ENCODE assay signal across 1 cellular context in the genomic region with DNA sequence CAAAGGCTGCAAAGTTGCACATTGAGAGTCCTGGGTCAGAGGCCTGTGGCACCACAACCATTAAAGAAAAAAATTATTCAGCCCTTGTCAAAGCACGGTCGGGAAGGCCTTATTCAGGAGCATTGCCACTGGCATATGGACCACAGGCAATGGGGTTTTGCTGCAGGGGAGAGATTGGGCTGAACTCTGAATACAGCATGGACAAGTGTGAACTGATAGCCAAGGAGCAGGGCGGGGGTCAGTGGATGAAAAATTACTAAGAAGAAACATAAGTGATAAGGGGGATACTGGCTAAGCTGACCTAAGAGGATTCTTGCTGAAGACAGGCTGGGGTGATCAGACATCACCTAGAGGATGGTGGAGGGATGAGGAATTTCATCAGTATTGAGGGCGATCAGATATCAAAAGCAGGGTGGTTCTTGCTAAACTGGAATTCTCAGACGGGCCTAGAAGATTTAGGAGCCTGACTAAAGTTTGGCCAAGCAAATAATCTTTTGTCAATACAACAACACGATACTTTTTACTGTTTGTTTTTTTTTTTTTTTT.
TF ChIP-seq lines count a peak whose summit lies in the region.

No MANE protein-coding gene starts in this region.

TF ChIP-seq in HEK293, 187 proteins besides CTCF, POLR2A, EP300 and RAD21:
- TF ChIP-seq, protein P1, sequence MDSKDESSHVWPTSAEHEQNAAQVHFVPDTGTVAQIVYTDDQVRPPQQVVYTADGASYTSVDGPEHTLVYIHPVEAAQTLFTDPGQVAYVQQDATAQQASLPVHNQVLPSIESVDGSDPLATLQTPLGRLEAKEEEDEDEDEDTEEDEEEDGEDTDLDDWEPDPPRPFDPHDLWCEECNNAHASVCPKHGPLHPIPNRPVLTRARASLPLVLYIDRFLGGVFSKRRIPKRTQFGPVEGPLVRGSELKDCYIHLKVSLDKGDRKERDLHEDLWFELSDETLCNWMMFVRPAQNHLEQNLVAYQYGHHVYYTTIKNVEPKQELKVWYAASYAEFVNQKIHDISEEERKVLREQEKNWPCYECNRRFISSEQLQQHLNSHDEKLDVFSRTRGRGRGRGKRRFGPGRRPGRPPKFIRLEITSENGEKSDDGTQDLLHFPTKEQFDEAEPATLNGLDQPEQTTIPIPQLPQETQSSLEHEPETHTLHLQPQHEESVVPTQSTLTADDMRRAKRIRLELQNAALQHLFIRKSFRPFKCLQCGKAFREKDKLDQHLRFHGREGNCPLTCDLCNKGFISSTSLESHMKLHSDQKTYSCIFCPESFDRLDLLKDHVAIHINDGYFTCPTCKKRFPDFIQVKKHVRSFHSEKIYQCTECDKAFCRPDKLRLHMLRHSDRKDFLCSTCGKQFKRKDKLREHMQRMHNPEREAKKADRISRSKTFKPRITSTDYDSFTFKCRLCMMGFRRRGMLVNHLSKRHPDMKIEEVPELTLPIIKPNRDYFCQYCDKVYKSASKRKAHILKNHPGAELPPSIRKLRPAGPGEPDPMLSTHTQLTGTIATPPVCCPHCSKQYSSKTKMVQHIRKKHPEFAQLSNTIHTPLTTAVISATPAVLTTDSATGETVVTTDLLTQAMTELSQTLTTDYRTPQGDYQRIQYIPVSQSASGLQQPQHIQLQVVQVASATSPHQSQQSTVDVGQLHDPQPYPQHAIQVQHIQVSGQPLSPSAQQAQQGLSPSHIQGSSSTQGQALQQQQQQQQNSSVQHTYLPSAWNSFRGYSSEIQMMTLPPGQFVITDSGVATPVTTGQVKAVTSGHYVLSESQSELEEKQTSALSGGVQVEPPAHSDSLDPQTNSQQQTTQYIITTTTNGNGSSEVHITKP (tag by site-specific recombination; IDR thresholded peaks at IDR 0.05): peak; percentile 54
- TF ChIP-seq BCL11A (tag by site-specific recombination; IDR thresholded peaks at IDR 0.05; ENCODE audit: low read depth) (no peak), ZXDB (tag by site-specific recombination; IDR thresholded peaks at IDR 0.05) (no peak), SCRT1 (tag by site-specific recombination; IDR thresholded peaks at IDR 0.05; ENCODE audit: borderline replicate concordance) (no peak), GFI1B (tag by site-specific recombination; IDR thresholded peaks at IDR 0.05) (no peak), ZNF18 (tag by site-specific recombination; IDR thresholded peaks at IDR 0.05) (0 out of 2 replicates have a peak, but pooled peaks have one; percentile 31), ZNF362 (tag by site-specific recombination; IDR thresholded peaks at IDR 0.05) (0 out of 2 replicates have a peak, but pooled peaks have one; percentile 60)
TF ChIP-seq in HEK293: peak in this region for 3.
